8 cellular contexts compared by ENCODE assay signal in the genomic region with DNA sequence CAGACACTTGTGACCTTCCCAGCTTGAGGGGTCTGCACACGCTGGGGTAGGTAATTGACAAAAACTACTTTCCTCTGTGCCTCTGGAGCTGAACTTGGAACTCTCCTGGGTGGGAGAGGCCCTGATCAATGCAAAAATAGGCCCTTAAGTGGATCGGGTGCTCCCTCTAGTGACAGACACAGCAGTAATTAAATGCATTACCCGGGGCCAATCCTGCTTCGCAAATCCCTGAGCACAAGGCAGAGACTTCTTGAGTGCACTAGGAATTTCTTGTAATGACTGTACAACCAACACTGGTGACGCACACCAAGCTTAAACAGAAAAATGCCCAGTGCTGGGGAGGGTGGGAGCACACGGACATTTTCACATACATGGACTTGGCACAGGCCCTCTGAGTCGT. TPM values are rescaled to one million over a fixed set of nuclear protein-coding genes. Genes with fewer than 3 reads are reported as not detected.
A peak's percentile ranks its signal among the peaks of the same experiment; 100 is the strongest.
DNase-seq lines count a peak whose midpoint lies in the region; ATAC-seq and TF ChIP-seq lines count a peak whose summit lies in the region.

No MANE protein-coding gene starts in this region.

- H3K27ac ChIP-seq in SK-N-MC, result no peak overlapping the region
- peak overlapping the region; percentile 11 for H3K27ac ChIP-seq in angular gyrus (ENCODE audit: low read depth, low read length)

- intact Hi-C loops in left ventricle myocardium superior (cut with micrococcal nuclease), result no loop called here

- no peak overlapping the region for H3K9ac ChIP-seq in SK-N-MC (ENCODE audit: insufficient read length)

- no peaks in the 10 kb centered on the region for H3K9me3 ChIP-seq in SK-N-MC (ENCODE audit: low read depth, low read length)

- H3K36me3 ChIP-seq in SK-N-MC (ENCODE audit: insufficient read depth, low read length), result no peaks in the 10 kb centered on the region

- ATAC-seq in left ventricle myocardium superior, result peak; percentile 85
- no peak for ATAC-seq in GM21526 (IDR thresholded peaks at IDR 0.05; ENCODE audit: low FRiP score, unreplicated experiment)

- DNase-seq in ELF-1 (ENCODE audit: low read depth, low spot score) (peak; percentile 83), LHCN-M2 (ENCODE audit: low read depth) (peak; percentile 75), SK-N-MC (ENCODE audit: low read depth, low spot score) (peak; percentile 73), left ventricle myocardium superior (no peak), retinal pigment epithelial cell (ENCODE audit: low read depth) (peak; percentile 65), OCI-M2 (lab: John Stamatoyannopoulos, UW; ENCODE audit: unreplicated experiment) (no peak)

- peak; percentile 77 for TF ChIP-seq CTCF in retinal pigment epithelial cell (conservative IDR thresholded peaks at IDR 0.05; ENCODE audit: low read depth, low read length)

- H3K4me3 ChIP-seq in SK-N-MC, result no peak overlapping the region
- H3K4me3 ChIP-seq in retinal pigment epithelial cell (ENCODE audit: low read length), result no peak overlapping the region

RNA-seq across cellular contexts. Expression of a gene that starts 10.6 kb away (rescaled TPM):
- total RNA-seq in LHCN-M2 (2014; rRNA removed) (254 and 267 TPM in 2 replicates), left ventricle myocardium superior (24.5 TPM)
- polyA plus RNA-seq in LHCN-M2 (2012), result 152 TPM

RNA-seq across cellular contexts. Expression of a gene that starts 24.9 kb away (rescaled TPM):
- total RNA-seq in LHCN-M2 (2014; rRNA removed), result 0.06 TPM in 1 of 2 replicates, not detected in the other
- polyA plus RNA-seq in LHCN-M2 (2012), result not detected
- total RNA-seq in left ventricle myocardium superior, result not detected

RNA-seq across cellular contexts. Expression of a gene that starts 32.5 kb away (rescaled TPM):
- 306 and 535 TPM in 2 replicates for total RNA-seq in LHCN-M2 (2014; rRNA removed)
- 3,152 TPM for polyA plus RNA-seq in LHCN-M2 (2012)
- total RNA-seq in left ventricle myocardium superior, result 557 TPM

RNA-seq across cellular contexts. Expression of a gene that starts 34.1 kb away (rescaled TPM):
- total RNA-seq in LHCN-M2 (2014; rRNA removed), result 0.32 TPM in 1 of 2 replicates, not detected in the other
- 0.06 TPM for polyA plus RNA-seq in LHCN-M2 (2012)
- 0.25 TPM for total RNA-seq in left ventricle myocardium superior

RNA-seq across cellular contexts. Expression of a gene that starts 41.6 kb away (rescaled TPM):
- total RNA-seq in LHCN-M2 (2014; rRNA removed) (not detected in 2 replicates), left ventricle myocardium superior (not detected)
- polyA plus RNA-seq in LHCN-M2 (2012), result not detected

Comparison
In these comparisons a context has a peak if more than half of its experiments do, and no peak if none do; other contexts are left out.
1. DNase-seq: peak in ELF-1 (single experiment), LHCN-M2 (single experiment), SK-N-MC (single experiment) and retinal pigment epithelial cell (single experiment); none in left ventricle myocardium superior (single experiment) and OCI-M2 (single experiment).
2. RNA of a gene that starts 10.6 kb away (total RNA-seq): 254 to 267 TPM in LHCN-M2; 24.5 TPM in left ventricle myocardium superior (single experiment); every median in the first group is over 10 times any median in the second.